In genomic region chr1:247487057-247487456, GRCh38 we compare ENCODE assay signal across 9 cellular contexts. TPM values are rescaled to one million over a fixed set of nuclear protein-coding genes. Genes with fewer than 3 reads are reported as not detected.
A peak's percentile ranks its signal among the peaks of the same experiment; 100 is the strongest.
DNase-seq lines count a peak whose midpoint lies in the region; ATAC-seq and TF ChIP-seq lines count a peak whose summit lies in the region.
"Had no signal": no experiment of that assay in that cellular context is flagged by ENCODE, and none has a peak within 500 bp of the region (broad histone marks: within the 10 kb centered on the region; RNA-seq: fewer than 3 reads in every experiment).

No MANE protein-coding gene starts in this region.

- H3K36me3 ChIP-seq in vagina = no peaks in the 10 kb centered on the region

- peak; percentile 78 for ATAC-seq in GM18861 (IDR thresholded peaks at IDR 0.05; ENCODE audit: unreplicated experiment)
- peak; percentile 58 for ATAC-seq in HG03439 (IDR thresholded peaks at IDR 0.05; ENCODE audit: unreplicated experiment)
- ATAC-seq in left colon = peak; percentile 86

- in situ Hi-C loops in T47D (cut with HindIII; ENCODE audit: low pct_unique_long_range_greater_than_20kb, low sequenced_read_pairs) = no loop called here

- H3K4me3 Mint-ChIP-seq in Calu3 (ENCODE audit: low read depth, unreplicated experiment) = no peak overlapping the region

- H3K4me3 ChIP-seq in vagina = no peak overlapping the region

- BruUV-seq in Calu3 (replicated peaks; lab: Mats Ljungman, UMichigan) = no TSS peak

- H3K27me3 Mint-ChIP-seq in Calu3 (ENCODE audit: unreplicated experiment) = peaks cover 13% of the 10 kb centered on the region

- intact Hi-C loops in Calu3 (cut with micrococcal nuclease; ENCODE audit: unreplicated experiment) (loop anchor here (1.0 kb wide), 2 partner anchors 97 to 115 kb away; no protein-coding TSS in a partner anchor), left colon (cut with DNase I, micrococcal nuclease) (loop anchor here in 1 of 2 donors (2.0 kb wide), 1 partner anchor 96 kb away; no protein-coding TSS in a partner anchor), vagina (cut with DNase I) (no loop called here)

- POLR2A ChIA-PET in RWPE1 (lab: Yijun Ruan, JAX; ENCODE audit: low non-redundant PET) = no interaction called here

- no peak overlapping the region for H3K27ac Mint-ChIP-seq in Calu3 (ENCODE audit: unreplicated experiment)

- no peaks in the 10 kb centered on the region for H3K4me1 Mint-ChIP-seq in Calu3 (ENCODE audit: low read depth, unreplicated experiment)

- no peaks in the 10 kb centered on the region for H3K27me3 ChIP-seq in vagina

- TF ChIP-seq POLR2A in vagina (IDR thresholded peaks at IDR 0.05) = no peak

- peak; percentile 10 for DNase-seq in Calu3
- DNase-seq in RWPE1 (ENCODE audit: low spot score) = peak; percentile 50
- peak; percentile 51 to 78 for DNase-seq in T47D (ENCODE audit: low read depth in 1 of 2, low spot score in 1 of 2)
- DNase-seq in left colon = peak in 1 of 2 donors; percentile 11
- DNase-seq in vagina (ENCODE audit: extremely low spot score in 2 of 2) = no peak
- DNase-seq in OCI-M2 (lab: John Stamatoyannopoulos, UW; ENCODE audit: unreplicated experiment) = no peak

- peaks cover 5% of the 10 kb centered on the region for H3K9me3 Mint-ChIP-seq in Calu3 (ENCODE audit: low read depth, unreplicated experiment)

- CTCF ChIA-PET in Calu3 (lab: Charles Lee) = interaction anchor here (2.5 kb wide), 1 partner anchor 97 kb away, joined by 10 read pairs; no protein-coding TSS in a partner anchor
- CTCF ChIA-PET in RWPE1 (lab: Yijun Ruan, JAX) = interaction anchor here (0.6 to 4.2 kb wide), 5 partner anchors 31 to 568 kb away, joined by 3 to 29 read pairs (median 6); no protein-coding TSS in a partner anchor

- H3K27ac ChIP-seq in RWPE1 (no peak overlapping the region), vagina (no peak overlapping the region)

- H3K9me3 ChIP-seq in vagina = no peaks in the 10 kb centered on the region

- H3K36me3 Mint-ChIP-seq in Calu3 (ENCODE audit: insufficient read depth, unreplicated experiment) = no peaks in the 10 kb centered on the region

- TF ChIP-seq CTCF in Calu3 (IDR thresholded peaks at IDR 0.05; ENCODE audit: unreplicated experiment) (no peak), RWPE1 (conservative IDR thresholded peaks at IDR 0.05; ENCODE audit: low read depth) (peak; percentile 36), vagina (IDR thresholded peaks at IDR 0.05) (peak in 2 of 3 experiments; percentile 5 to 33)

- H3K4me1 ChIP-seq in vagina = no peaks in the 10 kb centered on the region

RNA-seq across cellular contexts. Expression of gene OR2B11, which starts 29.2 kb away (rescaled TPM):
- total RNA-seq in Calu3 (2022) (not detected in 2 replicates), left colon (not detected), vagina (not detected)
- total RNA-seq: activated CD8-positive, alpha-beta memory T cell treated with anti-CD3 and anti-CD28 coated beads for 36 hours had no signal

RNA-seq across cellular contexts. Expression of gene OR2C3, which starts 49.2 kb away (rescaled TPM):
- total RNA-seq in Calu3 (2022) = not detected in 2 replicates
- total RNA-seq in left colon = not detected
- not detected for total RNA-seq in vagina
- total RNA-seq: activated CD8-positive, alpha-beta memory T cell treated with anti-CD3 and anti-CD28 coated beads for 36 hours had no signal

Comparison
In these comparisons a context has a peak if more than half of its experiments do, and no peak if none do; other contexts are left out.
1. DNase-seq: peak in Calu3 (single experiment), RWPE1 (single experiment) and T47D (2 of 2); none in vagina (0 of 2) and OCI-M2 (single experiment).
2. Peak in every context shown above with its lines, with median percentiles within 50 percentile points of each other: ATAC-seq.